Comparison of ENCODE assay signal across 1 cellular context in genomic region chr11:24622262-24622661, GRCh38.
TF ChIP-seq lines count a peak whose summit lies in the region.

No MANE protein-coding gene starts in this region.

TF ChIP-seq in WTC11, 78 proteins besides CTCF, POLR2A, EP300 and RAD21:
- TF ChIP-seq ZNF671 (CRISPR knock-in tag; IDR thresholded peaks at IDR 0.05) (no peak), ZNF219 (CRISPR knock-in tag; IDR thresholded peaks at IDR 0.05; ENCODE audit: borderline replicate concordance) (no peak), ATF1 (CRISPR knock-in tag; IDR thresholded peaks at IDR 0.05) (no peak)
